Comparison of ENCODE assay signal across 7 cellular contexts in genomic region chr10:132163278-132163765, GRCh38. TPM values are rescaled to one million over a fixed set of nuclear protein-coding genes. Genes with fewer than 3 reads are reported as not detected.
DNase-seq lines count a peak whose midpoint lies in the region; ATAC-seq and TF ChIP-seq lines count a peak whose summit lies in the region.

No MANE protein-coding gene starts in this region.

- 0 to 50% methylated on average over 1 to 2 of the region's 16 CpGs for WGBS in gastroesophageal sphincter (ENCODE audit: low coverage in 1 of 2), 2 donors

- H3K36me3 ChIP-seq in ES-I3 (ENCODE audit: insufficient read depth, low read length) (no peaks in the 10 kb centered on the region), H7 (replicated peaks; ENCODE audit: control insufficient read depth, insufficient read depth, low read length) (no peaks in the 10 kb centered on the region), gastroesophageal sphincter (peaks cover 0 to 32% of the 10 kb centered on the region in 2 donors)

- no peak overlapping the region for H3K27ac Mint-ChIP-seq in naive B cell

- H3K9me3 ChIP-seq in ES-I3 (ENCODE audit: control insufficient read depth, insufficient read depth, low read length) = no peaks in the 10 kb centered on the region
- H3K9me3 ChIP-seq in gastroesophageal sphincter = no peaks in the 10 kb centered on the region

- no peak for TF ChIP-seq CTCF in gastroesophageal sphincter (IDR thresholded peaks at IDR 0.05)

- peaks cover 8 to 49% (median 20%) of the 10 kb centered on the region in 3 donors for H3K27me3 Mint-ChIP-seq in naive B cell

- peak; percentile 33 to 45 for ATAC-seq in naive B cell (ENCODE audit: low read depth in 2 of 2)
- ATAC-seq in gastroesophageal sphincter = no peak

- H3K36me3 Mint-ChIP-seq in naive B cell = no peaks in the 10 kb centered on the region

- H3K27me3 ChIP-seq in H7 (ENCODE audit: control insufficient read depth, insufficient read depth, low read length) (peaks cover 2% of the 10 kb centered on the region; the same call in 1 of the 2 replicates), gastroesophageal sphincter (peaks cover 4% of the 10 kb centered on the region)

- H3K4me1 ChIP-seq in ES-I3 (ENCODE audit: insufficient read depth, low read length) = peaks cover 14% of the 10 kb centered on the region
- peaks cover 0 to 19% (median 0%) of the 10 kb centered on the region in 3 donors for H3K4me1 ChIP-seq in gastroesophageal sphincter

- no peak for TF ChIP-seq EP300 in gastroesophageal sphincter (IDR thresholded peaks at IDR 0.05)

- peak; percentile 98 for DNase-seq in H7
- DNase-seq in NCI-H2029 (lab: John Stamatoyannopoulos, UW) = peak; percentile 66
- peak; percentile 10 for DNase-seq in activated naive CD4-positive, alpha-beta T cell treated with Interleukin-2 at 50 U/mL for 16 hours
- DNase-seq in naive B cell = no peak
- no peak for DNase-seq in superior temporal gyrus (ENCODE audit: extremely low spot score)

- no peak overlapping the region for H3K27ac ChIP-seq in gastroesophageal sphincter

- TF ChIP-seq POLR2A in gastroesophageal sphincter (IDR thresholded peaks at IDR 0.05) = no peak

- peaks cover 13 to 15% (median 13%) of the 10 kb centered on the region in 3 donors for H3K4me1 Mint-ChIP-seq in naive B cell

- H3K9me3 Mint-ChIP-seq in naive B cell = peaks cover 0 to 1% (median 0%) of the 10 kb centered on the region in 7 donors

- H3K4me3 ChIP-seq in H7 (ENCODE audit: insufficient read depth, low read depth, low read length) (peak overlapping the region; percentile 36), gastroesophageal sphincter (no peak overlapping the region)

- H3K4me3 Mint-ChIP-seq in naive B cell = no peak overlapping the region

- peak overlapping the region; percentile 33; the same call in 1 of the 2 replicates for H3K9ac ChIP-seq in ES-I3 (ENCODE audit: low read depth, low read length)

RNA-seq across cellular contexts. Expression of gene DPYSL4, which starts 23.4 kb away (rescaled TPM):
- 7.6 and 9.1 TPM in 2 replicates for total RNA-seq in H7 (2014; rRNA removed; shearing (Covaris generic))
- not detected for polyA plus RNA-seq in naive B cell (ENCODE audit: low read depth in 6 of 6)
- total RNA-seq in gastroesophageal sphincter = 1 to 10 TPM; 1.6 to 2.6 (median 1.9) TPM

Comparison
In these comparisons a context has a peak if more than half of its experiments do, and no peak if none do; other contexts are left out.
1. DNase-seq: peak in H7 (single experiment), NCI-H2029 (single experiment) and activated naive CD4-positive, alpha-beta T cell treated with Interleukin-2 at 50 U/mL for 16 hours (single experiment); none in naive B cell (single experiment) and superior temporal gyrus (single experiment).